ENCODE assay signal across 8 cellular contexts in the genomic region with DNA sequence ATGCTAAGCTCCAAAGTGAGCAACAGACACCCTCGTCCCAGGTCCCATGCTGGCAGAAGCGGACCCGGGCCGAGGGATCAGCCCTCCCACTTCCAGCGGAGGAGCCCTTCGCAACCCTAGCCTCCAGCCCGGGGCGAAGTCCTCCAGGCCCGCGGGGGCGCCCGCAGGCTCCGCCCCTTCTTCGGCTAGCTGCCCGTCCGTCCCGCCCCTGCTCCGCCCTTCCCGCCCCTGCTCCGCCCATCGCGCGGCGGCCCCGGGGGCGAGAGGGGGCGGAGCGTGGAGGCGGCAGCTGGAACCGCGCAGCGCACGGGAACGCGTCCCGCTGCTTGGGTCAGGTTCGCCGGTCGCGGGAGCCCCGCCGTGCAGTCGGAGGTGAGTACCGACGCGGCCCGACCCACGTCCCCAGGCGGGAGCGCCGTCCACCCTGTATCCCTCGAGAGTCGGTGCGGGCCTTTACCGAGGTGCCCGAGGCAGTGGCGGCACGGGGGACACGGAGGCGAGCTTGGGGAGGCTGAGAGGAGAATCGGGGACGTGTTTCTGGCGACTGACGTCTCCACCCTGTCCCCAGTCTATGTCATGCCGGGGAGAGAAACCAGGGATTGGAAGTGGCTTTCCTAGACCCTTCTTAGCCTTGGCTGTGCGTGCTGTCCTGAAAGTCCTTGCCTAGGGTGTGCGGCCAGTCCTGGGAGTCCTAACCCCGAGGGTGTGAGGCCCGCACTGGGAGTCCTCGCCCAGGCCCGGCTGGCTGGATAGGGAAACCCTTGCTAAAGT. TPM values are rescaled to one million over a fixed set of nuclear protein-coding genes. Genes with fewer than 3 reads are reported as not detected.
DNase-seq lines count a peak whose midpoint lies in the region; ATAC-seq and TF ChIP-seq lines count a peak whose summit lies in the region.

Gene ACO1 (plus strand): TSS at position 280 of the 771 bp plus-strand sequence. CDS start 20,864 bp downstream, outside the sequence.

- WGBS in gastroesophageal sphincter (ENCODE audit: low coverage in 1 of 2), 2 donors: no CpG with 5 or more reads among the region's 71 CpGs

- intact Hi-C loops in activated naive CD4-positive, alpha-beta T cell treated with anti-CD3 and anti-CD28 coated beads for 36 hours (cut with micrococcal nuclease): loop anchor here (1.0 to 5.0 kb wide), 6 partner anchors 14 to 783 kb away; partner anchors contain the start of genes B4GALT1, DNAJA1, NDUFB6 and RIGI

- peak within 1 kb of the TSS; percentile 48 to 86 for H3K4me3 ChIP-seq in gastroesophageal sphincter

- H3K36me3 ChIP-seq in gastroesophageal sphincter: no peaks in the 10 kb centered on the region

- TF ChIP-seq CTCF in gastroesophageal sphincter (IDR thresholded peaks at IDR 0.05): peak in 1 of 4 experiments; percentile 42

- no peaks in the 10 kb centered on the region for H3K27me3 ChIP-seq in gastroesophageal sphincter

- no peak for TF ChIP-seq EP300 in gastroesophageal sphincter (IDR thresholded peaks at IDR 0.05)

- H3K4me1 Mint-ChIP-seq in activated naive CD4-positive, alpha-beta T cell treated with anti-CD3 and anti-CD28 coated beads for 36 hours (ENCODE audit: low read depth): peaks cover 16% of the 10 kb centered on the region

- in situ Hi-C loops in SK-MEL-5 (cut with HindIII; ENCODE audit: low pct_unique_long_range_greater_than_20kb, low sequenced_read_pairs): no loop called here

- peak; percentile 81 for TF ChIP-seq POLR2A in gastroesophageal sphincter (IDR thresholded peaks at IDR 0.05)

- no peak within 1 kb of the TSS for H3K27ac Mint-ChIP-seq in activated naive CD4-positive, alpha-beta T cell treated with anti-CD3 and anti-CD28 coated beads for 36 hours

- peak within 1 kb of the TSS; percentile 54 to 94 (median 88) for H3K27ac ChIP-seq in gastroesophageal sphincter
- peak within 1 kb of the TSS; percentile 81 for H3K27ac ChIP-seq in substantia nigra (ENCODE audit: low read depth, low read length, poor library complexity, severe bottlenecking)

- DNase-seq in GDM1 (lab: John Stamatoyannopoulos, UW) (peak; percentile 81), H4 (ENCODE audit: low spot score) (peak; percentile 35), LHCN-M2 (ENCODE audit: low read depth) (peak; percentile 82), SK-MEL-5 (ENCODE audit: low read depth, low spot score) (peak; percentile 68), nucleus accumbens (lab: John Stamatoyannopoulos, UW) (peak in 55 of 56 donors; percentile 15 to 90 (median 76)), substantia nigra (lab: John Stamatoyannopoulos, UW) (peak; percentile 28 to 93 (median 78))
- peak; percentile 82 for DNase-seq in activated naive CD4-positive, alpha-beta T cell treated with anti-CD3 and anti-CD28 coated beads for 36 hours

- H3K9me3 Mint-ChIP-seq in activated naive CD4-positive, alpha-beta T cell treated with anti-CD3 and anti-CD28 coated beads for 36 hours: no peaks in the 10 kb centered on the region

- peaks cover 3% of the 10 kb centered on the region for H3K27me3 Mint-ChIP-seq in activated naive CD4-positive, alpha-beta T cell treated with anti-CD3 and anti-CD28 coated beads for 36 hours (ENCODE audit: low read depth)

- no peaks in the 10 kb centered on the region for H3K9me3 ChIP-seq in gastroesophageal sphincter

- peak; percentile 95 for ATAC-seq in gastroesophageal sphincter

- peaks cover 9 to 58% (median 20%) of the 10 kb centered on the region in 3 donors for H3K4me1 ChIP-seq in gastroesophageal sphincter

- H3K4me3 Mint-ChIP-seq in activated naive CD4-positive, alpha-beta T cell treated with anti-CD3 and anti-CD28 coated beads for 36 hours: peak within 1 kb of the TSS; percentile 79

- H3K36me3 Mint-ChIP-seq in activated naive CD4-positive, alpha-beta T cell treated with anti-CD3 and anti-CD28 coated beads for 36 hours (ENCODE audit: low read depth): no peaks in the 10 kb centered on the region

- CTCF ChIA-PET in activated naive CD4-positive, alpha-beta T cell treated with anti-CD3 and anti-CD28 coated beads for 36 hours (lab: Charles Lee): interaction anchor here (0.6 to 5.0 kb wide), 7 partner anchors 11 to 196 kb away, joined by 3 to 61 read pairs (median 5); partner anchors contain the start of genes NDUFB6 and RIGI

RNA-seq across cellular contexts. Expression of gene ACO1, which starts in this region (rescaled TPM):
- total RNA-seq in H4 (2014; rRNA removed; shearing (Covaris generic)): 20.9 and 25.5 TPM in 2 replicates
- total RNA-seq in LHCN-M2 (2014; rRNA removed): 73.5 and 81.1 TPM in 2 replicates
- 66.5 TPM for polyA plus RNA-seq in LHCN-M2 (2012)
- total RNA-seq in SK-MEL-5 (2014; rRNA removed; shearing (Covaris generic)): 43.8 and 47.2 TPM in 2 replicates
- polyA plus RNA-seq in SK-MEL-5 (2015; cell fraction: cytosol; rRNA removed): 28.8 and 38.3 TPM in 2 replicates
- 8.0 and 9.7 TPM in 2 replicates for polyA plus RNA-seq in SK-MEL-5 (2015; cell fraction: nucleus; rRNA removed)
- total RNA-seq in activated naive CD4-positive, alpha-beta T cell treated with anti-CD3 and anti-CD28 coated beads for 36 hours: 10 to 100 TPM; 13.2 to 14.8 TPM
- total RNA-seq in gastroesophageal sphincter: 10 to 100 TPM; 54.5 to 88.4 (median 80.2) TPM

Comparison
In these comparisons a context has a peak if more than half of its experiments do, and no peak if none do; other contexts are left out.
1. Peak in every context shown above with its lines: DNase-seq, ATAC-seq, H3K4me3 ChIP-seq and H3K27ac ChIP-seq.